ENCODE assay signal across 1 cellular context in the genomic region with DNA sequence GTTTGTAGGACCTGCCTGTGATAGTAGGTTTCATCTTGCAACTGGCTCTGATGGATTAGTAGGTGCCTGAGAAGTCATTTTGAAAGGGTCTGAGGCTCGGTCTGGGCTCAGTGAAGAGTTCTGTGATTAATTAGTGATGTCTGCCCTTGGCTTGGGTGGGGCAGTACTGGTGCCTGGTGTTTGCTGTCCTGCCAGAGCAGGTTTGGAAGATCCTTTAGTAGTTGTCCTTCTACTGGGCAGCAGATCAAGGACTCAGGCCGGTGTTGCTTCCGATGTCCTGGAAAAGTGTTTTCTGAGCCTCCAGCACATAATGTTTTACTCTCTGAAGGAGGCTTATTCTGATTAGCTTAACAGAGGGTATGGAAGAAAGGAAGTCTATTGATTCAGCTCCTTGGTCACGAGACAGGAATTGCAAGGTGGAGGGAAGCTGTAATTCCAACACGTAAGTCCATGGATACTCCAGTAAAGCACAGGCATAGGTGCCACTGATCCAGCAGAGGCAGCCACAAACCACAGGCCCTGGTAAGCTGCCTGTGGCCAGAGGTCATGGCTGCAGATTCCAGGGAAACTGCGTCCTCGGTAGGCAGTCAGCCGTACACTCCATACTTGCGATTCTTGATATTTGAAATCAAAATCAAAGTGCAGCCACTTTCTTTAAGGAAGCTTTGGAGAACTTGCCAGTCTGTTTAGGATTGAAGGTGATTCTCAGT.
TF ChIP-seq lines count a peak whose summit lies in the region.

No MANE protein-coding gene starts in this region.

TF ChIP-seq in HepG2, 621 proteins besides CTCF, POLR2A, EP300 and RAD21 (continued from another document and continues in another):
- TF ChIP-seq NFAT5 (CRISPR knock-in tag; IDR thresholded peaks at IDR 0.05) (no peak), ZNF468 (CRISPR knock-in tag; IDR thresholded peaks at IDR 0.05) (no peak), ZNF33B (CRISPR knock-in tag; IDR thresholded peaks at IDR 0.05) (no peak), GFI1 (CRISPR knock-in tag; IDR thresholded peaks at IDR 0.05; ENCODE audit: borderline replicate concordance) (no peak), SMYD3 (CRISPR knock-in tag; IDR thresholded peaks at IDR 0.05) (peak; percentile 57; the same call in 1 of the 2 replicates), RARA (CRISPR knock-in tag; IDR thresholded peaks at IDR 0.05) (0 out of 2 replicates have a peak, but pooled peaks have one; percentile 7), RXRB (CRISPR knock-in tag; IDR thresholded peaks at IDR 0.05; ENCODE audit: borderline replicate concordance) (peak; percentile 13; the same call in 1 of the 2 replicates), ZNF577 (CRISPR knock-in tag; IDR thresholded peaks at IDR 0.05; ENCODE audit: borderline replicate concordance, low read depth) (no peak), NFYC (CRISPR knock-in tag; IDR thresholded peaks at IDR 0.05) (no peak; the same call in 1 of the 2 replicates), ZNF766 (CRISPR knock-in tag; IDR thresholded peaks at IDR 0.05; ENCODE audit: borderline replicate concordance) (no peak), MTA3 (CRISPR knock-in tag; IDR thresholded peaks at IDR 0.05) (no peak), SSRP1 (CRISPR knock-in tag; IDR thresholded peaks at IDR 0.05) (peak; percentile 98), TSC22D2 (CRISPR knock-in tag; IDR thresholded peaks at IDR 0.05; ENCODE audit: borderline replicate concordance) (0 out of 2 replicates have a peak, but pooled peaks have one; percentile 36), CENPT (CRISPR knock-in tag; IDR thresholded peaks at IDR 0.05; ENCODE audit: low read depth) (no peak), ZNF674 (CRISPR knock-in tag; IDR thresholded peaks at IDR 0.05; ENCODE audit: low read depth) (no peak), KDM1A (CRISPR knock-in tag; IDR thresholded peaks at IDR 0.05) (no peak), RAD51 (IDR thresholded peaks at IDR 0.05; ENCODE audit: borderline replicate concordance) (no peak), ZNF513 (CRISPR knock-in tag; conservative IDR thresholded peaks at IDR 0.05) (no peak), GLI4 (CRISPR knock-in tag; IDR thresholded peaks at IDR 0.05; ENCODE audit: borderline replicate concordance) (no peak), NRL (CRISPR knock-in tag; IDR thresholded peaks at IDR 0.05; ENCODE audit: borderline replicate concordance) (0 out of 2 replicates have a peak, but pooled peaks have one; percentile 28), CC2D1A (CRISPR knock-in tag; IDR thresholded peaks at IDR 0.05) (0 out of 2 replicates have a peak, but pooled peaks have one; percentile 50), GTF3A (CRISPR knock-in tag; conservative IDR thresholded peaks at IDR 0.05) (no peak), PBX2 (CRISPR knock-in tag; IDR thresholded peaks at IDR 0.05) (no peak), ZNF362 (CRISPR knock-in tag; IDR thresholded peaks at IDR 0.05; ENCODE audit: borderline replicate concordance) (no peak), ELF1 (CRISPR knock-in tag; IDR thresholded peaks at IDR 0.05) (peak; percentile 36; the same call in 1 of the 2 replicates), GABPA (IDR thresholded peaks at IDR 0.05; ENCODE audit: low read depth, low read length) (no peak), GABPA (CRISPR knock-in tag; IDR thresholded peaks at IDR 0.05; ENCODE audit: low read depth) (no peak), CBX5 (CRISPR knock-in tag; IDR thresholded peaks at IDR 0.05; ENCODE audit: borderline replicate concordance) (0 out of 2 replicates have a peak, but pooled peaks have one; percentile 42), ZNF337 (CRISPR knock-in tag; IDR thresholded peaks at IDR 0.05; ENCODE audit: borderline replicate concordance, low read depth) (0 out of 2 replicates have a peak, but pooled peaks have one; percentile 88), ZNF24 (IDR thresholded peaks at IDR 0.05) (no peak)
- TF ChIP-seq, protein P1, sequence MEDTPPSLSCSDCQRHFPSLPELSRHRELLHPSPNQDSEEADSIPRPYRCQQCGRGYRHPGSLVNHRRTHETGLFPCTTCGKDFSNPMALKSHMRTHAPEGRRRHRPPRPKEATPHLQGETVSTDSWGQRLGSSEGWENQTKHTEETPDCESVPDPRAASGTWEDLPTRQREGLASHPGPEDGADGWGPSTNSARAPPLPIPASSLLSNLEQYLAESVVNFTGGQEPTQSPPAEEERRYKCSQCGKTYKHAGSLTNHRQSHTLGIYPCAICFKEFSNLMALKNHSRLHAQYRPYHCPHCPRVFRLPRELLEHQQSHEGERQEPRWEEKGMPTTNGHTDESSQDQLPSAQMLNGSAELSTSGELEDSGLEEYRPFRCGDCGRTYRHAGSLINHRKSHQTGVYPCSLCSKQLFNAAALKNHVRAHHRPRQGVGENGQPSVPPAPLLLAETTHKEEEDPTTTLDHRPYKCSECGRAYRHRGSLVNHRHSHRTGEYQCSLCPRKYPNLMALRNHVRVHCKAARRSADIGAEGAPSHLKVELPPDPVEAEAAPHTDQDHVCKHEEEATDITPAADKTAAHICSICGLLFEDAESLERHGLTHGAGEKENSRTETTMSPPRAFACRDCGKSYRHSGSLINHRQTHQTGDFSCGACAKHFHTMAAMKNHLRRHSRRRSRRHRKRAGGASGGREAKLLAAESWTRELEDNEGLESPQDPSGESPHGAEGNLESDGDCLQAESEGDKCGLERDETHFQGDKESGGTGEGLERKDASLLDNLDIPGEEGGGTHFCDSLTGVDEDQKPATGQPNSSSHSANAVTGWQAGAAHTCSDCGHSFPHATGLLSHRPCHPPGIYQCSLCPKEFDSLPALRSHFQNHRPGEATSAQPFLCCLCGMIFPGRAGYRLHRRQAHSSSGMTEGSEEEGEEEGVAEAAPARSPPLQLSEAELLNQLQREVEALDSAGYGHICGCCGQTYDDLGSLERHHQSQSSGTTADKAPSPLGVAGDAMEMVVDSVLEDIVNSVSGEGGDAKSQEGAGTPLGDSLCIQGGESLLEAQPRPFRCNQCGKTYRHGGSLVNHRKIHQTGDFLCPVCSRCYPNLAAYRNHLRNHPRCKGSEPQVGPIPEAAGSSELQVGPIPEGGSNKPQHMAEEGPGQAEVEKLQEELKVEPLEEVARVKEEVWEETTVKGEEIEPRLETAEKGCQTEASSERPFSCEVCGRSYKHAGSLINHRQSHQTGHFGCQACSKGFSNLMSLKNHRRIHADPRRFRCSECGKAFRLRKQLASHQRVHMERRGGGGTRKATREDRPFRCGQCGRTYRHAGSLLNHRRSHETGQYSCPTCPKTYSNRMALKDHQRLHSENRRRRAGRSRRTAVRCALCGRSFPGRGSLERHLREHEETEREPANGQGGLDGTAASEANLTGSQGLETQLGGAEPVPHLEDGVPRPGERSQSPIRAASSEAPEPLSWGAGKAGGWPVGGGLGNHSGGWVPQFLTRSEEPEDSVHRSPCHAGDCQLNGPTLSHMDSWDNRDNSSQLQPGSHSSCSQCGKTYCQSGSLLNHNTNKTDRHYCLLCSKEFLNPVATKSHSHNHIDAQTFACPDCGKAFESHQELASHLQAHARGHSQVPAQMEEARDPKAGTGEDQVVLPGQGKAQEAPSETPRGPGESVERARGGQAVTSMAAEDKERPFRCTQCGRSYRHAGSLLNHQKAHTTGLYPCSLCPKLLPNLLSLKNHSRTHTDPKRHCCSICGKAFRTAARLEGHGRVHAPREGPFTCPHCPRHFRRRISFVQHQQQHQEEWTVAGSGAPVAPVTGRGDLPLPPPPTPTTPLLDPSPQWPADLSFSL (CRISPR knock-in tag; IDR thresholded peaks at IDR 0.05): no peak
- TF ChIP-seq, protein P2, sequence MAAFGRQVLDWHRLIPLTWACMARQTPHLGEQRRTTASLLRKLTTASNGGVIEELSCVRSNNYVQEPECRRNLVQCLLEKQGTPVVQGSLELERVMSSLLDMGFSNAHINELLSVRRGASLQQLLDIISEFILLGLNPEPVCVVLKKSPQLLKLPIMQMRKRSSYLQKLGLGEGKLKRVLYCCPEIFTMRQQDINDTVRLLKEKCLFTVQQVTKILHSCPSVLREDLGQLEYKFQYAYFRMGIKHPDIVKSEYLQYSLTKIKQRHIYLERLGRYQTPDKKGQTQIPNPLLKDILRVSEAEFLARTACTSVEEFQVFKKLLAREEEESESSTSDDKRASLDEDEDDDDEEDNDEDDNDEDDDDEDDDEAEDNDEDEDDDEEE (CRISPR knock-in tag; IDR thresholded peaks at IDR 0.05): no peak
- TF ChIP-seq, protein P3, sequence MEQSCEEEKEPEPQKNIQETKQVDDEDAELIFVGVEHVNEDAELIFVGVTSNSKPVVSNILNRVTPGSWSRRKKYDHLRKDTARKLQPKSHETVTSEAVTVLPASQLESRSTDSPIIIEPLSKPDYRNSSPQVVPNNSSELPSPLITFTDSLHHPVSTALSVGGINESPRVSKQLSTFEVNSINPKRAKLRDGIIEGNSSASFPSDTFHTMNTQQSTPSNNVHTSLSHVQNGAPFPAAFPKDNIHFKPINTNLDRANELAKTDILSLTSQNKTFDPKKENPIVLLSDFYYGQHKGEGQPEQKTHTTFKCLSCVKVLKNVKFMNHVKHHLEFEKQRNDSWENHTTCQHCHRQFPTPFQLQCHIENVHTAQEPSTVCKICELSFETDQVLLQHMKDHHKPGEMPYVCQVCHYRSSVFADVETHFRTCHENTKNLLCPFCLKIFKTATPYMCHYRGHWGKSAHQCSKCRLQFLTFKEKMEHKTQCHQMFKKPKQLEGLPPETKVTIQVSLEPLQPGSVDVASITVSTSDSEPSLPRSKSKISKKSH (CRISPR knock-in tag; IDR thresholded peaks at IDR 0.05; ENCODE audit: borderline replicate concordance): no peak
- TF ChIP-seq, protein P4, sequence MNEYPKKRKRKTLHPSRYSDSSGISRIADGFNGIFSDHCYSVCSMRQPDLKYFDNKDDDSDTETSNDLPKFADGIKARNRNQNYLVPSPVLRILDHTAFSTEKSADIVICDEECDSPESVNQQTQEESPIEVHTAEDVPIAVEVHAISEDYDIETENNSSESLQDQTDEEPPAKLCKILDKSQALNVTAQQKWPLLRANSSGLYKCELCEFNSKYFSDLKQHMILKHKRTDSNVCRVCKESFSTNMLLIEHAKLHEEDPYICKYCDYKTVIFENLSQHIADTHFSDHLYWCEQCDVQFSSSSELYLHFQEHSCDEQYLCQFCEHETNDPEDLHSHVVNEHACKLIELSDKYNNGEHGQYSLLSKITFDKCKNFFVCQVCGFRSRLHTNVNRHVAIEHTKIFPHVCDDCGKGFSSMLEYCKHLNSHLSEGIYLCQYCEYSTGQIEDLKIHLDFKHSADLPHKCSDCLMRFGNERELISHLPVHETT (CRISPR knock-in tag; conservative IDR thresholded peaks at IDR 0.05): peak; percentile 53; the same call in 1 of the 2 replicates
